8 cellular contexts compared by ENCODE assay signal in the genomic region with DNA sequence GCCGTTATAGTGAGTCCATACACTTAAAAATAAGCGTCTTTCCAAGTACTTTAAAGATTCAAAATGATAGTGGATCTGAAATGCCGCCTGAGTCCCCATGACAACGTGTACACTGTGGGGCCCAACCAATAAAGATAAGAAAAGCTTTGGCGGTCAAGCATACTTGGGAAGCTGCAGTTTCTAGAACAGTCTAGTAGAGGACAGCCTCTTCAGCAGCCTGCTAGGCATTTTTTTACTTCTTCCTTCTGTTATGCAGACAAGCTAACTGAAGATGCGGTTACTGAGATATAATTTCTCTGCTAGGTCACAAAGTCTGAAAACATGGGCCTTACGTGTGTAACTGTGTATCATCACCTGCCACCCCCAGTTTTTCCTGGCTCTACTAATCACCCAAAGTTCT. TPM values are rescaled to one million over a fixed set of nuclear protein-coding genes. Genes with fewer than 3 reads are reported as not detected.
DNase-seq lines count a peak whose midpoint lies in the region; ATAC-seq and TF ChIP-seq lines count a peak whose summit lies in the region.

No MANE protein-coding gene starts in this region.

- ATAC-seq in activated CD8-positive, alpha-beta memory T cell treated with anti-CD3 and anti-CD28 coated beads, Interleukin-2, amount 10 ng/mL, durations not matched to agents 7 days and 5 days, result peak; percentile 11
- ATAC-seq in HG03175 (IDR thresholded peaks at IDR 0.05; ENCODE audit: unreplicated experiment), result peak; percentile 24

- no peaks in the 10 kb centered on the region for H3K9me3 Mint-ChIP-seq in activated CD8-positive, alpha-beta memory T cell treated with anti-CD3 and anti-CD28 coated beads, Interleukin-2, amount 10 ng/mL, durations not matched to agents 7 days and 5 days (ENCODE audit: low read depth)
- H3K9me3 Mint-ChIP-seq in activated T-helper 1 cell treated with anti-CD3 and anti-CD28 coated beads, Interleukin-12 subunit alpha, Interleukin-12 subunit beta, Interleukin-2, Interleukin-4 antibody, amounts not matched to agents 30 ng/mL and 10 ng/mL and 1 ng/mL, durations not matched to agents 14 hours and 24 hours and 36 hours, result no peaks in the 10 kb centered on the region

- peak overlapping the region; percentile 91 for H3K27ac Mint-ChIP-seq in activated CD8-positive, alpha-beta memory T cell treated with anti-CD3 and anti-CD28 coated beads, Interleukin-2, amount 10 ng/mL, durations not matched to agents 7 days and 5 days
- peak overlapping the region; percentile 96 for H3K27ac Mint-ChIP-seq in activated T-helper 1 cell treated with anti-CD3 and anti-CD28 coated beads, Interleukin-12 subunit alpha, Interleukin-12 subunit beta, Interleukin-2, Interleukin-4 antibody, amounts not matched to agents 30 ng/mL and 10 ng/mL and 1 ng/mL, durations not matched to agents 14 hours and 24 hours and 36 hours

- H3F3A ChIP-seq in smooth muscle cell (ENCODE audit: low read depth), result no peaks in the 10 kb centered on the region

- H3K4me2 ChIP-seq in smooth muscle cell, result peak overlapping the region; percentile 87

- H3K36me3 Mint-ChIP-seq in activated CD8-positive, alpha-beta memory T cell treated with anti-CD3 and anti-CD28 coated beads, Interleukin-2, amount 10 ng/mL, durations not matched to agents 7 days and 5 days, result peaks cover 8% of the 10 kb centered on the region
- H3K36me3 Mint-ChIP-seq in activated T-helper 1 cell treated with anti-CD3 and anti-CD28 coated beads, Interleukin-12 subunit alpha, Interleukin-12 subunit beta, Interleukin-2, Interleukin-4 antibody, amounts not matched to agents 30 ng/mL and 10 ng/mL and 1 ng/mL, durations not matched to agents 14 hours and 24 hours and 36 hours (ENCODE audit: low read depth), result peaks cover 8% of the 10 kb centered on the region

- peaks cover 31% of the 10 kb centered on the region for H3K4me1 Mint-ChIP-seq in activated CD8-positive, alpha-beta memory T cell treated with anti-CD3 and anti-CD28 coated beads, Interleukin-2, amount 10 ng/mL, durations not matched to agents 7 days and 5 days
- peaks cover 41% of the 10 kb centered on the region for H3K4me1 Mint-ChIP-seq in activated T-helper 1 cell treated with anti-CD3 and anti-CD28 coated beads, Interleukin-12 subunit alpha, Interleukin-12 subunit beta, Interleukin-2, Interleukin-4 antibody, amounts not matched to agents 30 ng/mL and 10 ng/mL and 1 ng/mL, durations not matched to agents 14 hours and 24 hours and 36 hours (ENCODE audit: low read depth)

- H3K27me3 ChIP-seq in iPS DF 6.9 (ENCODE audit: control insufficient read depth, insufficient read depth, low read length) (no peaks in the 10 kb centered on the region), smooth muscle cell (ENCODE audit: low read depth) (no peaks in the 10 kb centered on the region)

- H3K36me3 ChIP-seq in iPS DF 6.9 (ENCODE audit: control insufficient read depth, insufficient read depth, low read length), result no peaks in the 10 kb centered on the region
- no peaks in the 10 kb centered on the region for H3K36me3 ChIP-seq in smooth muscle cell (ENCODE audit: low read depth)

- peak overlapping the region; percentile 85 for H3K9ac ChIP-seq in smooth muscle cell (ENCODE audit: low read depth)

- H2AFZ ChIP-seq in smooth muscle cell (ENCODE audit: low read depth), result peak overlapping the region; percentile 14

- H3K9me3 ChIP-seq in iPS DF 6.9 (ENCODE audit: control insufficient read depth, insufficient read depth, low read length) (no peaks in the 10 kb centered on the region), smooth muscle cell (replicated peaks; ENCODE audit: low read depth) (no peaks in the 10 kb centered on the region)

- H3K4me1 ChIP-seq in iPS DF 6.9 (ENCODE audit: control insufficient read depth, insufficient read depth, low read length) (no peaks in the 10 kb centered on the region), smooth muscle cell (ENCODE audit: low read depth) (peaks cover 16% of the 10 kb centered on the region)

- no peaks in the 10 kb centered on the region for H4K20me1 ChIP-seq in smooth muscle cell (ENCODE audit: low read depth)

- H3K27ac ChIP-seq in iPS DF 6.9 (ENCODE audit: low read length) (no peak overlapping the region), smooth muscle cell (ENCODE audit: low read depth) (peak overlapping the region; percentile 90)

- H3K27me3 Mint-ChIP-seq in activated CD8-positive, alpha-beta memory T cell treated with anti-CD3 and anti-CD28 coated beads, Interleukin-2, amount 10 ng/mL, durations not matched to agents 7 days and 5 days, result no peaks in the 10 kb centered on the region
- H3K27me3 Mint-ChIP-seq in activated T-helper 1 cell treated with anti-CD3 and anti-CD28 coated beads, Interleukin-12 subunit alpha, Interleukin-12 subunit beta, Interleukin-2, Interleukin-4 antibody, amounts not matched to agents 30 ng/mL and 10 ng/mL and 1 ng/mL, durations not matched to agents 14 hours and 24 hours and 36 hours (ENCODE audit: insufficient read depth), result no peaks in the 10 kb centered on the region

- CTCF ChIA-PET in activated CD8-positive, alpha-beta memory T cell treated with anti-CD3 and anti-CD28 coated beads, Interleukin-2, amount 10 ng/mL, durations not matched to agents 7 days and 5 days (lab: Charles Lee), result interaction anchor here (0.7 kb wide), 1 partner anchor 687 kb away, joined by 3 read pairs; no protein-coding TSS in a partner anchor

- WGBS in iPS DF 6.9 (ENCODE audit: insufficient coverage, insufficient read length), result no CpG with 5 or more reads among the region's 7 CpGs
- 38% methylated on average over 7 of the region's 7 CpGs for WGBS in smooth muscle cell (ENCODE audit: low lambda C conversion rate)

- intact Hi-C loops in activated T-helper 1 cell treated with anti-CD3 and anti-CD28 coated beads, Interleukin-12 subunit alpha, Interleukin-12 subunit beta, Interleukin-2, Interleukin-4 antibody, amounts not matched to agents 30 ng/mL and 10 ng/mL and 1 ng/mL, durations not matched to agents 14 hours and 24 hours and 36 hours (cut with micrococcal nuclease), result no loop called here

- TF ChIP-seq CTCF in smooth muscle cell (IDR thresholded peaks at IDR 0.05; ENCODE audit: borderline replicate concordance, insufficient read depth, poor library complexity, severe bottlenecking), result no peak

- no peak for DNase-seq in activated CD8-positive, alpha-beta memory T cell treated with anti-CD3 and anti-CD28 coated beads, Interleukin-2, amount 10 ng/mL, durations not matched to agents 7 days and 5 days
- DNase-seq in activated CD8-positive, alpha-beta memory T cell treated with anti-CD3 and anti-CD28 coated beads, Interleukin-2, amount 50 U/mL, for 4 hours, result no peak
- DNase-seq in activated T-helper 1 cell treated with anti-CD3 and anti-CD28 coated beads, Interleukin-12 subunit alpha, Interleukin-12 subunit beta, Interleukin-2, Interleukin-4 antibody, amounts not matched to agents 30 ng/mL and 10 ng/mL and 1 ng/mL, durations not matched to agents 14 hours and 24 hours and 36 hours (ENCODE audit: low spot score), result no peak
- no peak for DNase-seq in iPS DF 6.9 (ENCODE audit: low read depth, low spot score)
- no peak for DNase-seq in smooth muscle cell (lab: John Stamatoyannopoulos, UW; ENCODE audit: unreplicated experiment)
- no peak for DNase-seq in COR-L47 (lab: John Stamatoyannopoulos, UW)
- DNase-seq in NCI-H2107 (lab: John Stamatoyannopoulos, UW), result no peak

- H3K4me3 Mint-ChIP-seq in activated CD8-positive, alpha-beta memory T cell treated with anti-CD3 and anti-CD28 coated beads, Interleukin-2, amount 10 ng/mL, durations not matched to agents 7 days and 5 days, result peak overlapping the region; percentile 88
- peak overlapping the region; percentile 94 for H3K4me3 Mint-ChIP-seq in activated T-helper 1 cell treated with anti-CD3 and anti-CD28 coated beads, Interleukin-12 subunit alpha, Interleukin-12 subunit beta, Interleukin-2, Interleukin-4 antibody, amounts not matched to agents 30 ng/mL and 10 ng/mL and 1 ng/mL, durations not matched to agents 14 hours and 24 hours and 36 hours

- peaks cover 33% of the 10 kb centered on the region for H3K79me2 ChIP-seq in smooth muscle cell (ENCODE audit: low read depth)

- H3K4me3 ChIP-seq in iPS DF 6.9 (ENCODE audit: low read length), result peak overlapping the region; percentile 79; the same call in 1 of the 2 replicates
- peak overlapping the region; percentile 50 for H3K4me3 ChIP-seq in smooth muscle cell

RNA-seq across cellular contexts. Expression of gene UPRT, which starts 0.4 kb away (rescaled TPM):
- total RNA-seq in activated CD8-positive, alpha-beta memory T cell treated with anti-CD3 and anti-CD28 coated beads, Interleukin-2, amount 10 ng/mL, durations not matched to agents 7 days and 5 days, result 10 to 100 TPM; 15.1 to 20.8 TPM
- 24.1 and 24.8 TPM in 2 replicates for total RNA-seq in activated T-helper 1 cell treated with anti-CD3 and anti-CD28 coated beads, Interleukin-12 subunit alpha, Interleukin-12 subunit beta, Interleukin-2, Interleukin-4 antibody, amounts not matched to agents 30 ng/mL and 10 ng/mL and 1 ng/mL, durations not matched to agents 14 hours and 24 hours and 36 hours
- total RNA-seq in smooth muscle cell, result 13.7 and 19.8 TPM in 2 replicates
- 12.8 and 15.6 TPM in 2 replicates for polyA plus RNA-seq in smooth muscle cell
